In the genomic region with DNA sequence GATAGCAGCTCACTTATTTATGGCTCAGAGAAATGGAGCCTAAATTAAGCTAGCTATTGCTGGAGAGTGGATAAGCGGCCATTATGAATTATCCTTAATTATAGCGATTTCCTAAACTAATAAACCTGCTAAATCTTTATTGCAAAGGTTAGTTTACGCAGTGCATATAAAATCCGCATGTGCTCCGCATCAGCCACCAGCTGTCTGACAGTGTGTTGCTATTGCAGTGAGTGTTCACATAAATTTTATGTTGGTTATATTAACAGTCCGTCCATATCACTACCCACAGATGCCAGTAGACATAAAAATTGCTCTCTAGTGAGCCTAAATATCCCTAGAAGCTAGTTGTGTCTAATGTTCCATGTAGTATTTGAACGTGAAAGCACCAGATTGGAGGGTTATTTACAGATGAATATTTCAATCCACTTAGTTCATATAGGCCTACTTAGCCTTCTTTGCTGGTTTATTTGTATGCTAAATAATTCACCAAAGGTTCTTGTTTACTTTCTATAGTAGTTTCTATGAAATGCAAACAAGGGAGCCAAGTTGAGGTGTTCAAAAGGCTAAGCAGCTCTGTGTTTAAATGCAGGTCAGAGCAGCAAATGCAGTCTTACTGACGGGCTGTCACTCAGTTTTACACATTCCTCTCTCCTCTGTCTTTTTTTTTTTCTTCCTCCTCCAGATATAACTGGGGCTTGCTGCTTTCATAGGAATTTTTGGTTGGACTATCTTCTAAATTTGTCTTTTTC, we compare ENCODE assay signal across 19 cellular contexts.
"Had no signal": no experiment of that assay in that cellular context is flagged by ENCODE, and none has a peak within 500 bp of the region (broad histone marks: within the 10 kb centered on the region; RNA-seq: fewer than 3 reads in every experiment).

No MANE protein-coding gene starts in this region.

- H3K27ac ChIP-seq: gastrocnemius medialis, parathyroid adenoma, stomach, testis, WERI-Rb-1 had no signal

- ATAC-seq: natural killer cell; sciatic nerve; stimulated activated effector memory CD8-positive, alpha-beta T cell treated with anti-CD3 and anti-CD28 coated beads, Interleukin-12 subunit alpha, Interleukin-12 subunit beta, amount 100 ng/mL, for 72 hours had no signal

- H3K9ac ChIP-seq: parathyroid adenoma had no signal

- H3K4me3 ChIP-seq: gastrocnemius medialis, heart left ventricle, stomach, testis had no signal

- H3K27me3 ChIP-seq: gastrocnemius medialis, heart left ventricle, stomach, testis had no signal

- H3K4me1 ChIP-seq: parathyroid adenoma, testis had no signal

- H3K27me3 Mint-ChIP-seq: activated naive CD8-positive, alpha-beta T cell had no signal

- H3K4me1 Mint-ChIP-seq: natural killer cell; stimulated activated effector memory CD8-positive, alpha-beta T cell treated with anti-CD3 and anti-CD28 coated beads, Interleukin-12 subunit alpha, Interleukin-12 subunit beta, amount 100 ng/mL, for 72 hours had no signal

- H3K27ac Mint-ChIP-seq: activated naive CD8-positive, alpha-beta T cell; activated T-helper 1 cell treated with anti-CD3 and anti-CD28 coated beads, Interleukin-12 subunit alpha, Interleukin-12 subunit beta, Interleukin-2, Interleukin-4 antibody, amounts not matched to agents 30 ng/mL and 10 ng/mL and 1 ng/mL, durations not matched to agents 14 hours and 24 hours and 36 hours; natural killer cell; stimulated activated effector memory CD8-positive, alpha-beta T cell treated with anti-CD3 and anti-CD28 coated beads, Interleukin-12 subunit alpha, Interleukin-12 subunit beta, amount 100 ng/mL, for 72 hours; type B pancreatic cell had no signal

- H3K9me3 Mint-ChIP-seq: activated T-helper 1 cell treated with anti-CD3 and anti-CD28 coated beads, Interleukin-12 subunit alpha, Interleukin-12 subunit beta, Interleukin-2, Interleukin-4 antibody, amounts not matched to agents 30 ng/mL and 10 ng/mL and 1 ng/mL, durations not matched to agents 14 hours and 24 hours and 36 hours; natural killer cell; stimulated activated effector memory CD8-positive, alpha-beta T cell treated with anti-CD3 and anti-CD28 coated beads, Interleukin-12 subunit alpha, Interleukin-12 subunit beta, amount 100 ng/mL, for 72 hours; type B pancreatic cell had no signal

- H3K36me3 Mint-ChIP-seq: natural killer cell had no signal

- H3K9me3 ChIP-seq: gastrocnemius medialis, heart left ventricle, stomach, testis had no signal

- H2AFZ ChIP-seq: parathyroid adenoma had no signal

- H3K36me3 ChIP-seq: gastrocnemius medialis, heart left ventricle, stomach, WERI-Rb-1 had no signal

- H3K4me3 Mint-ChIP-seq: activated naive CD8-positive, alpha-beta T cell; activated T-helper 1 cell treated with anti-CD3 and anti-CD28 coated beads, Interleukin-12 subunit alpha, Interleukin-12 subunit beta, Interleukin-2, Interleukin-4 antibody, amounts not matched to agents 30 ng/mL and 10 ng/mL and 1 ng/mL, durations not matched to agents 14 hours and 24 hours and 36 hours; natural killer cell; stimulated activated effector memory CD8-positive, alpha-beta T cell treated with anti-CD3 and anti-CD28 coated beads, Interleukin-12 subunit alpha, Interleukin-12 subunit beta, amount 100 ng/mL, for 72 hours; type B pancreatic cell had no signal

- DNase-seq: activated CD4-positive, alpha-beta T cell treated with anti-CD3 and anti-CD28 coated beads for 1 hour; activated gamma-delta T cell treated with Interleukin-2 at 50 U/mL for 16 hours; effector CD4-positive, alpha-beta T cell; gastrocnemius medialis; heart left ventricle; kidney glomerular epithelial cell; mesendoderm; natural killer cell; stimulated activated CD4-positive, alpha-beta T cell treated with anti-CD3 and anti-CD28 coated beads, Interleukin-4, amount 100 ng/mL, for 24 hours; stomach; T-helper 2 cell; testis; WERI-Rb-1 had no signal

- H3K79me2 ChIP-seq: parathyroid adenoma had no signal
